ENCODE assay signal across 32 cellular contexts in genomic region chr4:77634132-77634785, GRCh38. TPM values are rescaled to one million over a fixed set of nuclear protein-coding genes. Genes with fewer than 3 reads are reported as not detected.
"Had no signal": no experiment of that assay in that cellular context is flagged by ENCODE, and none has a peak within 500 bp of the region (broad histone marks: within the 10 kb centered on the region; RNA-seq: fewer than 3 reads in every experiment).

No MANE protein-coding gene starts in this region.

- ATAC-seq: effector memory CD8-positive, alpha-beta T cell; esophagus mucosa; gastrocnemius medialis; heart right ventricle; left cardiac atrium; mucosa of descending colon had no signal

- H3K9me3 ChIP-seq: colonic mucosa, esophagus squamous epithelium, gastrocnemius medialis, left ventricle myocardium inferior, lower lobe of right lung, mucosa of descending colon had no signal

- H3K4me1 ChIP-seq: colonic mucosa, gastrocnemius medialis, heart right ventricle, left ventricle myocardium inferior, lower lobe of right lung had no signal

- H3K9me3 Mint-ChIP-seq: dendritic cell treated with granulocyte-macrophage colony-stimulating factor and Interleukin-4, amounts not matched to agents 40 ng/mL and 50 ng/mL, for 4 days; effector memory CD8-positive, alpha-beta T cell had no signal

- DNase-seq: colonic mucosa; cortex of kidney; effector CD8-positive, alpha-beta T cell; effector memory CD8-positive, alpha-beta T cell; endodermal cell; erythroblast; esophagus squamous epithelium; foreskin fibroblast; foreskin melanocyte; gastrocnemius medialis; glutamatergic neuron; head of caudate nucleus; heart right ventricle; hippocampal formation; left cardiac atrium; left ventricle myocardium inferior; lower lobe of right lung; mesenchymal stem cell; mucosa of descending colon; naive B cell had no signal

- H3K4me1 Mint-ChIP-seq: endodermal cell, mesothelial cell of epicardium had no signal

- H3K27ac Mint-ChIP-seq: dendritic cell treated with granulocyte-macrophage colony-stimulating factor and Interleukin-4, amounts not matched to agents 40 ng/mL and 50 ng/mL, for 4 days; effector memory CD8-positive, alpha-beta T cell; endodermal cell; mesothelial cell of epicardium; naive B cell had no signal

- H3K36me3 Mint-ChIP-seq: mesothelial cell of epicardium had no signal

- H3K4me3 Mint-ChIP-seq: dendritic cell treated with granulocyte-macrophage colony-stimulating factor and Interleukin-4, amounts not matched to agents 40 ng/mL and 50 ng/mL, for 4 days; effector memory CD8-positive, alpha-beta T cell; endodermal cell; mesothelial cell of epicardium; naive B cell had no signal

- H3K4me3 ChIP-seq: colonic mucosa, esophagus squamous epithelium, gastrocnemius medialis, heart right ventricle, left ventricle myocardium inferior, lower lobe of right lung, mucosa of descending colon had no signal

- H3K27ac ChIP-seq: colonic mucosa, epithelial cell of prostate, esophagus squamous epithelium, gastrocnemius medialis, heart right ventricle, left ventricle myocardium inferior, lower lobe of right lung had no signal

- H3K27me3 Mint-ChIP-seq: dendritic cell treated with granulocyte-macrophage colony-stimulating factor and Interleukin-4, amounts not matched to agents 40 ng/mL and 50 ng/mL, for 4 days; effector memory CD8-positive, alpha-beta T cell had no signal

- H3K36me3 ChIP-seq: colonic mucosa, esophagus squamous epithelium, gastrocnemius medialis, heart right ventricle, left ventricle myocardium inferior, lower lobe of right lung had no signal

- FAIRE-seq: endometrium, islet of Langerhans, keratinocyte had no signal

- H3K27me3 ChIP-seq: colonic mucosa, esophagus squamous epithelium, gastrocnemius medialis, heart right ventricle had no signal

RNA-seq across cellular contexts. Expression of gene CXCL13, which starts 28.6 kb away (rescaled TPM):
- total RNA-seq: dermis microvascular lymphatic vessel endothelial cell, endodermal cell, gastrocnemius medialis, glomerular endothelial cell, heart right ventricle, kidney epithelial cell, left cardiac atrium, left ventricle myocardium inferior, lower lobe of right lung, lung microvascular endothelial cell, mesenteric fat pad, mesothelial cell of epicardium had no signal
- polyA plus RNA-seq: keratinocyte had no signal
